Comparison of ENCODE assay signal across 21 cellular contexts in the genomic region with DNA sequence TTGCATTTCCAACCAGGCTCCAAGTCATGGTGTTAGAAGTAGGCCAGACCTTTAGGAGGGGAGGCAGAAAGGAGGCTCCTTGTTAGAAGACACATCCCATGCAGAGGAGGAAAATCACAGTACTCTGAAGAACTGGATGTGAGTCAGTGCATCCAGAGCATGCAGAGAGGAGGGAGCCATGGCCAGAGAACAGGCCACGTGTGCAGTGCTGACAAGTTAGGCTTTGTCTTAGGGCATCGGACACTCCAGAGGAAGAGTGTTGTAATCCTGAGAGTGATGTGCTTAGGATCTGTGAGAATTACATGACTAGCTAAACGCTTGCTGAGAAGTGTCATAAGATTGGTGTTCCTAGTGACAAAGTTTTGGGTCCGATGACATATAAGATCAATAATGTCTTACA.
"Had no signal": no experiment of that assay in that cellular context is flagged by ENCODE, and none has a peak within 500 bp of the region (broad histone marks: within the 10 kb centered on the region; RNA-seq: fewer than 3 reads in every experiment).

No MANE protein-coding gene starts in this region.

- H3K27ac ChIP-seq: adrenal gland, KMS-11, Peyer's patch, RWPE1, SJSA1 had no signal

- H3K4me1 ChIP-seq: adrenal gland, Peyer's patch, SJSA1 had no signal

- DNase-seq: activated CD4-positive, alpha-beta T cell treated with anti-CD3 and anti-CD28 coated beads for 4 hours; activated CD8-positive, alpha-beta memory T cell treated with anti-CD3 and anti-CD28 coated beads, Interleukin-2, amount 50 U/mL, for 4 hours; activated CD8-positive, alpha-beta T cell treated with anti-CD3 and anti-CD28 coated beads for 36 hours; activated naive CD4-positive, alpha-beta T cell treated with anti-CD3 and anti-CD28 coated beads, Interleukin-2, amount 50 U/mL, for 16 hours; activated naive CD8-positive, alpha-beta T cell treated with anti-CD3 and anti-CD28 coated beads, Interleukin-2, amount 10 ng/mL, durations not matched to agents 7 days and 5 days; activated T-cell treated with anti-CD3 and anti-CD28 coated beads, Interleukin-2, amount 50 U/mL, for 72 hours; adrenal gland; NCI-H1092; NCI-H1694; NCI-H2029; NCI-H2107; NCI-H2171 treated with DMSO at 0.1 percent for 48 hours; NCI-H226; NCI-H526 treated with DMSO at 0.1 percent for 48 hours; Peyer's patch; SHP77 had no signal

- H3K4me3 ChIP-seq: adrenal gland, Peyer's patch, SJSA1 had no signal

- H3K4me1 Mint-ChIP-seq: activated naive CD8-positive, alpha-beta T cell treated with anti-CD3 and anti-CD28 coated beads, Interleukin-2, amount 10 ng/mL, durations not matched to agents 7 days and 5 days had no signal

- H3K4me2 ChIP-seq: KMS-11 had no signal

- H3K27me3 ChIP-seq: adrenal gland, Peyer's patch, SJSA1 had no signal

- H3K27me3 Mint-ChIP-seq: activated CD8-positive, alpha-beta T cell treated with anti-CD3 and anti-CD28 coated beads for 36 hours had no signal

- H3K9ac ChIP-seq: KMS-11 had no signal

- H3K36me3 Mint-ChIP-seq: activated naive CD8-positive, alpha-beta T cell treated with anti-CD3 and anti-CD28 coated beads, Interleukin-2, amount 10 ng/mL, durations not matched to agents 7 days and 5 days had no signal

- H3K9me3 Mint-ChIP-seq: activated CD8-positive, alpha-beta T cell treated with anti-CD3 and anti-CD28 coated beads for 36 hours; activated naive CD8-positive, alpha-beta T cell treated with anti-CD3 and anti-CD28 coated beads, Interleukin-2, amount 10 ng/mL, durations not matched to agents 7 days and 5 days; T-helper 1 cell treated with Interleukin-12 subunit alpha and Interleukin-12 subunit beta and Interleukin-4 antibody, amounts not matched to agents 30 μg/mL and 1 μg/mL, for 36 hours had no signal

- H3K9me3 ChIP-seq: adrenal gland, Peyer's patch, SJSA1 had no signal

- H3K27ac Mint-ChIP-seq: activated CD8-positive, alpha-beta T cell treated with anti-CD3 and anti-CD28 coated beads for 36 hours; activated naive CD8-positive, alpha-beta T cell treated with anti-CD3 and anti-CD28 coated beads, Interleukin-2, amount 10 ng/mL, durations not matched to agents 7 days and 5 days; activated T-cell treated with anti-CD3 and anti-CD28 coated beads, Interleukin-2, amount 50 U/mL, for 72 hours; activated T-helper 2 cell treated with anti-CD3 and anti-CD28 coated beads, Interferon-gamma antibody, Interleukin-2, Interleukin-4, amounts not matched to agents 10 μg/mL and 5 μg/mL and 100 μg/mL, durations not matched to agents 14 hours and 24 hours and 36 hours; T-helper 1 cell treated with Interleukin-12 subunit alpha and Interleukin-12 subunit beta and Interleukin-4 antibody, amounts not matched to agents 30 μg/mL and 1 μg/mL, for 36 hours had no signal

- H3K36me3 ChIP-seq: adrenal gland, Peyer's patch, SJSA1 had no signal

- H3K4me3 Mint-ChIP-seq: activated CD8-positive, alpha-beta T cell treated with anti-CD3 and anti-CD28 coated beads for 36 hours; activated naive CD8-positive, alpha-beta T cell treated with anti-CD3 and anti-CD28 coated beads, Interleukin-2, amount 10 ng/mL, durations not matched to agents 7 days and 5 days; activated T-cell treated with anti-CD3 and anti-CD28 coated beads, Interleukin-2, amount 50 U/mL, for 72 hours; T-helper 1 cell treated with Interleukin-12 subunit alpha and Interleukin-12 subunit beta and Interleukin-4 antibody, amounts not matched to agents 30 μg/mL and 1 μg/mL, for 36 hours had no signal
